Comparison of ENCODE assay signal across 29 cellular contexts in the genomic region with DNA sequence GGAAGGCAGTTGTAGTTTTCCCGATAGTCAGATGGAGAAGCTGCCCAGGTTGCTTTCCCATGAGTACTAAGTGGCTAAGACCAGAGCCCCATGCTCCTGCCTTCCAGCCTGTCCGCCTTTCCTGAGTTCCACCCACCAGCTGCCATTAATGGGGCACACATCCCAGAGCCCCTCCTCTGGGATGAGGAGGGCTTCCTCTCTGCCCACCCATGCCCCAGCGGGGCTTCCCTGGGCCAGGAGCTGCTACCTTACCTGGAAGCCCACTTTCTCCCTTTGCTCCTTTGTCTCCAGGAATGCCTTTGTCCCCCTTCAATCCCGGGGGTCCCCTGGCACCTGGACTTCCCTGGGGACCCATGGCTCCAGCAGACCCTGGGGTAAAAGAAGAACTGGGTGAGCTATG. TPM values are rescaled to one million over a fixed set of nuclear protein-coding genes. Genes with fewer than 3 reads are reported as not detected.
"Had no signal": no experiment of that assay in that cellular context is flagged by ENCODE, and none has a peak within 500 bp of the region (broad histone marks: within the 10 kb centered on the region; RNA-seq: fewer than 3 reads in every experiment).

No MANE protein-coding gene starts in this region.

- H3K36me3 ChIP-seq: brain microvascular endothelial cell, MG63, Peyer's patch had no signal

- H3K9me3 ChIP-seq: MG63, Peyer's patch had no signal

- H3K9me3 Mint-ChIP-seq: activated B cell treated with CpG ODN at 0.5 μM for 24 hours; activated CD8-positive, alpha-beta T cell treated with anti-CD3 and anti-CD28 coated beads for 36 hours; activated naive CD8-positive, alpha-beta T cell treated with anti-CD3 and anti-CD28 coated beads for 36 hours had no signal

- H3K4me3 Mint-ChIP-seq: activated B cell treated with CpG ODN at 0.5 μM for 24 hours; activated CD8-positive, alpha-beta T cell treated with anti-CD3 and anti-CD28 coated beads for 36 hours; activated naive CD8-positive, alpha-beta T cell treated with anti-CD3 and anti-CD28 coated beads for 36 hours had no signal

- DNase-seq: activated B cell treated with CpG ODN at 0.5 μM for 24 hours; activated CD4-positive, alpha-beta T cell treated with anti-CD3 and anti-CD28 coated beads for 48 hours; activated CD4-positive, alpha-beta T cell treated with anti-CD3 and anti-CD28 coated beads, Interleukin-2, amount 50 U/mL, for 4 hours; activated CD4-positive, CD25-positive, alpha-beta regulatory T cell treated with anti-CD3 and anti-CD28 coated beads, Interleukin-2, amount 50 U/mL, for 72 hours; activated CD8-positive, alpha-beta T cell treated with anti-CD3 and anti-CD28 coated beads for 36 hours; activated effector memory CD4-positive, alpha-beta T cell treated with Interleukin-2 at 50 U/mL for 16 hours; activated naive CD4-positive, alpha-beta T cell treated with anti-CD3 and anti-CD28 coated beads, Interleukin-2, amount 50 U/mL, for 16 hours; activated naive CD8-positive, alpha-beta T cell treated with anti-CD3 and anti-CD28 coated beads for 36 hours; amniotic stem cell; aorta; brain microvascular endothelial cell; Kasumi-1; KG1; MG63; NCI-H1048; NCI-H1436 treated with DMSO at 0.1 percent for 48 hours; NCI-H1694 treated with DMSO at 0.1 percent for 48 hours; NCI-H2029; NCI-H345; NCI-H524 treated with DMSO at 0.1 percent for 48 hours; PC-3; Peyer's patch; RPMI8226; SW 1271; T-helper 1 cell; T-helper 2 cell; T-helper 9 cell had no signal

- H3K27ac ChIP-seq: brain microvascular endothelial cell, Peyer's patch, VCaP had no signal

- H3K4me3 ChIP-seq: MG63, Peyer's patch had no signal

- H3K27ac Mint-ChIP-seq: activated B cell treated with CpG ODN at 0.5 μM for 24 hours; activated CD8-positive, alpha-beta T cell treated with anti-CD3 and anti-CD28 coated beads for 36 hours; activated naive CD8-positive, alpha-beta T cell treated with anti-CD3 and anti-CD28 coated beads for 36 hours had no signal

- H3K27me3 Mint-ChIP-seq: activated B cell treated with CpG ODN at 0.5 μM for 24 hours had no signal

- H3K27me3 ChIP-seq: brain microvascular endothelial cell, MG63, Peyer's patch had no signal

- H3K36me3 Mint-ChIP-seq: activated naive CD8-positive, alpha-beta T cell treated with anti-CD3 and anti-CD28 coated beads for 36 hours had no signal

RNA-seq across cellular contexts. Expression of gene SFTPD, which starts 7.8 kb away (rescaled TPM):
- total RNA-seq: activated CD8-positive, alpha-beta T cell treated with anti-CD3 and anti-CD28 coated beads for 36 hours; activated naive CD8-positive, alpha-beta T cell treated with anti-CD3 and anti-CD28 coated beads for 36 hours; NCI-H460; PC-3; Peyer's patch had no signal
